ENCODE assay signal across 10 cellular contexts in the genomic region with DNA sequence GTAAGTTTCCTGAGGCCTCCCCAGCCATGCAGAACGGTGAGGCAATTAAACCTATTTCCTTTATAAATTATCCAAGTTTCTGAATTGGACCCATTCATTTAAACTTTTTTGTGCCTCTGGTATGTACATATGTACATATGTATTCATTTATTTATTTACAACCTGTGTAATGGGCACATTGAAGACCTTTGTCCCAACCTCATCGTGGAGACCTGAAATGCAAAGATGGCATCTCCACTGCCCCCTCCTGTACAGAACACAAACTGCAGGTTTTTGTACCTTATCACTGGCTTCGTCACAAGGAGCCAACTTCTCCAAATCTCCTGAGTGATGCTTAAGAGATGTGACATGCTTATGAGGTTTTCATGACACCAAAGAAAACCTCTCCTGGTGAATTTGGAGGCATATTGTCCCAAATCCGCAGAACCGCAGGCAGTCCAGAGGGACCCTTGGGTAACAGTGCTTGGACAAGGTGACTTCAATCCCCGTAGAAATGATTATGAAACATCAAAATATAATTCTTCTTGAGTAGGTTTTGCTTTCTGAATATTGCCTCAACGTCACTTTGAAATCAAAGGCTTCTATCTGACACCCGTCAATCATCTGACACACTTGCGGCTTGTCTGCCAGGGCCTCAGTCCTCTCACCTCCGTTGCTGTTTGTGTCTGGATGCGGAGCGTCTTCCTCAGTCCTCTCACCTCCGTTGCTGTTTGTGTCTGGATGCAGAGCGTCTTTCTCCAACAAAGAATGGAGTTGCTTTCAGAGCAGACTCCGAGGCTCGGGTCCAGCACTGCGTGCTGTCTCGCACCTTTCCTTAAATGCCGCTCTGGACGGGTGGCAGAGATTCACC.
A peak's percentile ranks its signal among the peaks of the same experiment; 100 is the strongest.
DNase-seq lines count a peak whose midpoint lies in the region; ATAC-seq and TF ChIP-seq lines count a peak whose summit lies in the region.
"Had no signal": no experiment of that assay in that cellular context is flagged by ENCODE, and none has a peak within 500 bp of the region (broad histone marks: within the 10 kb centered on the region; RNA-seq: fewer than 3 reads in every experiment).

No MANE protein-coding gene starts in this region.

- peak in 2 of 3 experiments; percentile 16 to 36 for DNase-seq in NCI-H1417 (lab: John Stamatoyannopoulos, UW)
- DNase-seq in NCI-H1417 treated with DMSO at 0.1 percent for 48 hours (lab: John Stamatoyannopoulos, UW) = no peak
- DNase-seq in IMR-90 = peak; percentile 10
- peak; percentile 36 for DNase-seq in activated CD4-positive, alpha-beta memory T cell treated with anti-CD3 and anti-CD28 coated beads, Interleukin-2, amount 10 ng/mL, durations not matched to agents 7 days and 5 days
- DNase-seq in neuronal stem cell (ENCODE audit: low spot score) = peak; percentile 23
- no peak for DNase-seq in H4 (ENCODE audit: low spot score)
- DNase-seq in glomerular visceral epithelial cell (ENCODE audit: extremely low spot score) = no peak

- H2BK5ac ChIP-seq in IMR-90 (ENCODE audit: low read depth, low read length, poor library complexity, severe bottlenecking) (no peak overlapping the region), neuronal stem cell (ENCODE audit: low read length) (no peak overlapping the region)

- H3K36me3 Mint-ChIP-seq in activated CD4-positive, alpha-beta memory T cell treated with anti-CD3 and anti-CD28 coated beads, Interleukin-2, amount 10 ng/mL, durations not matched to agents 7 days and 5 days (ENCODE audit: low read depth) = no peaks in the 10 kb centered on the region

- H4K8ac ChIP-seq in IMR-90 (ENCODE audit: low read depth in 2 of 2, low read length in 2 of 2) = no peak overlapping the region
- no peak overlapping the region for H4K8ac ChIP-seq in neuronal stem cell (ENCODE audit: low read depth, low read length)

- BruUV-seq in IMR-90 (replicated peaks; lab: Mats Ljungman, UMichigan) = no TSS peak

- H2AK5ac ChIP-seq in IMR-90 (ENCODE audit: low read depth, low read length) (no peak overlapping the region), neuronal stem cell (ENCODE audit: low read depth, low read length) (no peak overlapping the region)

- H3K4me3 ChIP-seq in IMR-90 (ENCODE audit: insufficient read depth, low read depth, low read length) (no peak overlapping the region), neuronal stem cell (ENCODE audit: low read length in 2 of 2) (no peak overlapping the region)
- H3K4me3 ChIP-seq: BLaER1, SJCRH30 had no signal

- H3K9ac ChIP-seq in IMR-90 (ENCODE audit: low read depth, low read length) = no peak overlapping the region
- H3K9ac ChIP-seq in neuronal stem cell (ENCODE audit: low read depth, low read length, poor library complexity) = no peak overlapping the region
- H3K9ac ChIP-seq: BLaER1 had no signal

- H3K4me3 Mint-ChIP-seq in activated CD4-positive, alpha-beta memory T cell treated with anti-CD3 and anti-CD28 coated beads, Interleukin-2, amount 10 ng/mL, durations not matched to agents 7 days and 5 days = no peak overlapping the region

- ATAC-seq in IMR-90 (ENCODE audit: low read depth) (no peak), HG02759 (IDR thresholded peaks at IDR 0.05; ENCODE audit: unreplicated experiment) (no peak)

- CTCF ChIA-PET in IMR-90 (lab: Yijun Ruan, JAX) = no interaction called here
- CTCF ChIA-PET in activated CD4-positive, alpha-beta memory T cell treated with anti-CD3 and anti-CD28 coated beads, Interleukin-2, amount 10 ng/mL, durations not matched to agents 7 days and 5 days (lab: Charles Lee) = no interaction called here

- H3K9me3 ChIP-seq in IMR-90 (ENCODE audit: control insufficient read depth, insufficient read depth, low read length) = no peaks in the 10 kb centered on the region
- H3K9me3 ChIP-seq in neuronal stem cell (replicated peaks in 1 of 2; ENCODE audit: control insufficient read depth in 2 of 2, insufficient read depth in 1 of 2, low read depth in 1 of 2, low read length in 2 of 2) = peaks cover 0 to 4% of the 10 kb centered on the region in 2 donors
- H3K9me3 ChIP-seq: BLaER1, SJCRH30 had no signal

- no peaks in the 10 kb centered on the region for H4K20me1 ChIP-seq in IMR-90 (ENCODE audit: insufficient read depth, low read length)
- H4K20me1 ChIP-seq: BLaER1 had no signal

- no peak for TF ChIP-seq POLR2A in IMR-90 (IDR thresholded peaks at IDR 0.05; ENCODE audit: low read depth, low read length)

- H3K27me3 ChIP-seq in IMR-90 (ENCODE audit: control insufficient read depth, insufficient read depth, low read length) = no peaks in the 10 kb centered on the region
- no peaks in the 10 kb centered on the region for H3K27me3 ChIP-seq in neuronal stem cell (ENCODE audit: control insufficient read depth in 3 of 3, insufficient read depth in 3 of 3, low read depth in 1 of 3, low read length in 3 of 3)
- H3K27me3 ChIP-seq: BLaER1, SJCRH30 had no signal

- H2BK15ac ChIP-seq in IMR-90 (ENCODE audit: low read depth, low read length) (no peak overlapping the region), neuronal stem cell (ENCODE audit: low read length) (no peak overlapping the region)

- H3K4ac ChIP-seq in IMR-90 (ENCODE audit: low read depth, low read length) (no peak overlapping the region), neuronal stem cell (ENCODE audit: low read length) (no peak overlapping the region)

- no peak overlapping the region for H4K5ac ChIP-seq in IMR-90 (ENCODE audit: low read depth, low read length)

- H3K4me2 ChIP-seq in IMR-90 (ENCODE audit: low read depth, low read length) = no peak overlapping the region
- no peak overlapping the region for H3K4me2 ChIP-seq in neuronal stem cell (ENCODE audit: insufficient read depth, low read length, poor library complexity, severe bottlenecking)
- H3K4me2 ChIP-seq: BLaER1 had no signal

- H3K27me3 Mint-ChIP-seq in activated CD4-positive, alpha-beta memory T cell treated with anti-CD3 and anti-CD28 coated beads, Interleukin-2, amount 10 ng/mL, durations not matched to agents 7 days and 5 days = peaks cover 5% of the 10 kb centered on the region

- TF ChIP-seq CTCF in IMR-90 (conservative IDR thresholded peaks at IDR 0.05; ENCODE audit: low read depth, low read length) = peak; percentile 37

- H3K4me1 ChIP-seq in IMR-90 (ENCODE audit: control insufficient read depth, insufficient read depth, low read length) (no peaks in the 10 kb centered on the region), neuronal stem cell (ENCODE audit: control insufficient read depth in 2 of 2, insufficient read depth in 1 of 2, low read depth in 1 of 2, low read length in 2 of 2) (peaks cover 0 to 14% of the 10 kb centered on the region in 2 donors)
- H3K4me1 ChIP-seq: SJCRH30 had no signal

- no peak overlapping the region for H3K27ac ChIP-seq in IMR-90 (ENCODE audit: insufficient read depth, low read length)
- no peak overlapping the region for H3K27ac ChIP-seq in neuronal stem cell (replicated peaks; ENCODE audit: low read length)
- H3K27ac ChIP-seq: BLaER1, SJCRH30 had no signal

- H3K9me1 ChIP-seq in IMR-90 (ENCODE audit: insufficient read depth, low read length) = no peaks in the 10 kb centered on the region

- POLR2A ChIA-PET in IMR-90 (lab: Charles Lee; ENCODE audit: unreplicated experiment) = no interaction called here
- POLR2A ChIA-PET in activated CD4-positive, alpha-beta memory T cell treated with anti-CD3 and anti-CD28 coated beads, Interleukin-2, amount 10 ng/mL, durations not matched to agents 7 days and 5 days (lab: Charles Lee) = no interaction called here

- no peak overlapping the region for H2BK12ac ChIP-seq in neuronal stem cell (ENCODE audit: low read length)

- H3K79me1 ChIP-seq in IMR-90 (ENCODE audit: low read depth in 1 of 2, low read length in 2 of 2) (no peaks in the 10 kb centered on the region), neuronal stem cell (ENCODE audit: low read depth, low read length) (no peaks in the 10 kb centered on the region)

- no peak overlapping the region for H3K18ac ChIP-seq in IMR-90 (ENCODE audit: low read depth, low read length)
- H3K18ac ChIP-seq in neuronal stem cell (ENCODE audit: low read length) = no peak overlapping the region

- H3K36me3 ChIP-seq in IMR-90 (ENCODE audit: control insufficient read depth, insufficient read depth, low read length) (no peaks in the 10 kb centered on the region), neuronal stem cell (replicated peaks in 1 of 2; ENCODE audit: control insufficient read depth in 2 of 2, insufficient read depth in 2 of 2, low read length in 2 of 2) (no peaks in the 10 kb centered on the region)
- H3K36me3 ChIP-seq: BLaER1, SJCRH30 had no signal

- H3K14ac ChIP-seq in IMR-90 (replicated peaks; ENCODE audit: low read depth, low read length) = no peak overlapping the region
- no peak overlapping the region for H3K14ac ChIP-seq in neuronal stem cell (ENCODE audit: low read length)

- H3K9me3 Mint-ChIP-seq in activated CD4-positive, alpha-beta memory T cell treated with anti-CD3 and anti-CD28 coated beads, Interleukin-2, amount 10 ng/mL, durations not matched to agents 7 days and 5 days = no peaks in the 10 kb centered on the region

- H4K91ac ChIP-seq in IMR-90 (ENCODE audit: insufficient read depth, low read depth, low read length) = no peak overlapping the region
- H4K91ac ChIP-seq in neuronal stem cell (ENCODE audit: low read depth, low read length, poor library complexity) = no peak overlapping the region

- H3K23ac ChIP-seq in IMR-90 (ENCODE audit: low read depth, low read length) = no peak overlapping the region
- no peak overlapping the region for H3K23ac ChIP-seq in neuronal stem cell (ENCODE audit: low read depth, low read length, poor library complexity)

- peak; percentile 40 for TF ChIP-seq RAD21 in IMR-90 (IDR thresholded peaks at IDR 0.05; ENCODE audit: low read length)

- no peak overlapping the region for H3K27ac Mint-ChIP-seq in activated CD4-positive, alpha-beta memory T cell treated with anti-CD3 and anti-CD28 coated beads, Interleukin-2, amount 10 ng/mL, durations not matched to agents 7 days and 5 days

- in situ Hi-C loops in IMR-90 (cut with MboI; ENCODE audit: low sequenced_read_pairs) = no loop called here

- dilution Hi-C loops in IMR-90 (cut with HindIII; ENCODE audit: low sequenced_read_pairs, unreplicated experiment) = no loop called here

- H2BK20ac ChIP-seq in IMR-90 (ENCODE audit: low read depth, low read length) = no peak overlapping the region

- H3K4me1 Mint-ChIP-seq in activated CD4-positive, alpha-beta memory T cell treated with anti-CD3 and anti-CD28 coated beads, Interleukin-2, amount 10 ng/mL, durations not matched to agents 7 days and 5 days = no peaks in the 10 kb centered on the region

- no peak overlapping the region for H2AK9ac ChIP-seq in IMR-90 (replicated peaks; ENCODE audit: low read depth, low read length, poor library complexity)

- intact Hi-C loops in IMR-90 (cut with micrococcal nuclease) = loop anchor here (1.0 kb wide), 1 partner anchor 254 kb away; no protein-coding TSS in a partner anchor

- no peak overlapping the region for H3K56ac ChIP-seq in IMR-90 (ENCODE audit: extremely low read depth, insufficient read depth, low read length)

- no peak overlapping the region for H2BK120ac ChIP-seq in IMR-90 (ENCODE audit: low read depth, low read length)
- H2BK120ac ChIP-seq in neuronal stem cell (ENCODE audit: low read depth, low read length) = no peak overlapping the region

- 59% methylated on average over 6 of the region's 20 CpGs; no CpG with 5 or more reads in 1 of the 2 experiments for WGBS in IMR-90 (ENCODE audit: extremely low coverage in 2 of 2, insufficient read length in 1 of 2), 2 experiments
- no CpG with 5 or more reads among the region's 20 CpGs for WGBS in neuronal stem cell (ENCODE audit: extremely low coverage in 2 of 2, insufficient read length in 2 of 2, insufficient replicate concordance in 1 of 2), 2 donors

- H2AFZ ChIP-seq in IMR-90 (replicated peaks; ENCODE audit: low read length, poor library complexity) (no peak overlapping the region), neuronal stem cell (ENCODE audit: low read length) (no peak overlapping the region)

Comparison
In these comparisons a context has a peak if more than half of its experiments do, and no peak if none do; other contexts are left out.
1. DNase-seq: peak in NCI-H1417 (2 of 3), IMR-90 (single experiment), activated CD4-positive, alpha-beta memory T cell treated with anti-CD3 and anti-CD28 coated beads, Interleukin-2, amount 10 ng/mL, durations not matched to agents 7 days and 5 days (single experiment) and neuronal stem cell (single experiment); none in NCI-H1417 treated with DMSO at 0.1 percent for 48 hours (single experiment), H4 (single experiment) and glomerular visceral epithelial cell (single experiment).